In the genomic region with DNA sequence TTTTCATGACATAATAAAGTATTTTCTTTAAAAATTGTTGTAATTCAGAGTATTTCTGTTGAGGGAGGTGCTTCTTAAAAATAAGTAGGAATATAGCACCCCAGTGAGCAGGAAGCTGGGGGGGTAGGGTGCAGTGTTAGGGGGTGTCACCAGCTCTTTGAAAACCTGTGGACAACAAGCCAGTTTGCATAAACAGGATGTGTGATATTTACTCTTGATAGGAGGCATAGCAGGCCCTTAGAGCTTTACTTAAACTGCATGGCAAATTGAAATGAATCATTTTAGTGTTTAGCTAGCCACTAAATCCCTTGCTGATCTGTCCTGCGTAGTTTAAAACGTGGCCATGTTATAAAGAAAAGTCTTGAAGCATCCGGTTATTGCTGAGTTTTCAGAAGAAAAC, we compare ENCODE assay signal across 8 cellular contexts. TPM values are rescaled to one million over a fixed set of nuclear protein-coding genes. Genes with fewer than 3 reads are reported as not detected.
A peak's percentile ranks its signal among the peaks of the same experiment; 100 is the strongest.
DNase-seq lines count a peak whose midpoint lies in the region; ATAC-seq and FAIRE-seq lines count a peak whose summit lies in the region.

No MANE protein-coding gene starts in this region.

- H3K27ac Mint-ChIP-seq in activated T-cell treated with anti-CD3 and anti-CD28 coated beads, Interleukin-2, amount 50 U/mL, for 24 hours = peak overlapping the region; percentile 92
- H3K27ac Mint-ChIP-seq in activated CD4-positive, alpha-beta memory T cell treated with anti-CD3 and anti-CD28 coated beads, Interleukin-2, amount 10 ng/mL, durations not matched to agents 7 days and 5 days = peak overlapping the region; percentile 94

- peaks cover 51% of the 10 kb centered on the region for H3K36me3 ChIP-seq in iPS-18a (ENCODE audit: control insufficient read depth, low read depth, low read length)

- H3K9me3 ChIP-seq in iPS-18a (ENCODE audit: control insufficient read depth, low read depth, low read length) = no peaks in the 10 kb centered on the region

- H3K4me3 Mint-ChIP-seq in activated T-cell treated with anti-CD3 and anti-CD28 coated beads, Interleukin-2, amount 50 U/mL, for 24 hours = no peak overlapping the region
- peak overlapping the region; percentile 55 for H3K4me3 Mint-ChIP-seq in activated CD4-positive, alpha-beta memory T cell treated with anti-CD3 and anti-CD28 coated beads, Interleukin-2, amount 10 ng/mL, durations not matched to agents 7 days and 5 days

- FAIRE-seq in RCC 7860 (lab: Jason Lieb, UNC) = no peak

- DNase-seq in activated T-cell treated with anti-CD3 and anti-CD28 coated beads, Interleukin-2, amount 50 U/mL, for 24 hours = no peak
- DNase-seq in activated T-cell treated with anti-CD3 and anti-CD28 coated beads for 4 hours (no peak), globus pallidus (ENCODE audit: low spot score) (no peak), RCC 7860 (ENCODE audit: low spot score) (no peak)
- DNase-seq in activated CD4-positive, alpha-beta memory T cell treated with anti-CD3 and anti-CD28 coated beads, Interleukin-2, amount 10 ng/mL, durations not matched to agents 7 days and 5 days = peak; percentile 29

- peaks cover 74% of the 10 kb centered on the region for H3K4me1 Mint-ChIP-seq in activated T-cell treated with anti-CD3 and anti-CD28 coated beads, Interleukin-2, amount 50 U/mL, for 24 hours (ENCODE audit: low read depth)
- peaks cover 58% of the 10 kb centered on the region for H3K4me1 Mint-ChIP-seq in activated CD4-positive, alpha-beta memory T cell treated with anti-CD3 and anti-CD28 coated beads, Interleukin-2, amount 10 ng/mL, durations not matched to agents 7 days and 5 days

- no peaks in the 10 kb centered on the region for H3K27me3 ChIP-seq in iPS-18a (ENCODE audit: control insufficient read depth, insufficient read depth, low read length)

- peaks cover 68% of the 10 kb centered on the region for H3K36me3 Mint-ChIP-seq in activated T-cell treated with anti-CD3 and anti-CD28 coated beads, Interleukin-2, amount 50 U/mL, for 24 hours (ENCODE audit: low read depth)
- H3K36me3 Mint-ChIP-seq in activated CD4-positive, alpha-beta memory T cell treated with anti-CD3 and anti-CD28 coated beads, Interleukin-2, amount 10 ng/mL, durations not matched to agents 7 days and 5 days (ENCODE audit: low read depth) = peaks cover 52% of the 10 kb centered on the region

- no peak overlapping the region for H3K9ac ChIP-seq in iPS-18a (ENCODE audit: low read length)

- peaks cover 10% of the 10 kb centered on the region for H3K9me3 Mint-ChIP-seq in activated T-cell treated with anti-CD3 and anti-CD28 coated beads, Interleukin-2, amount 50 U/mL, for 24 hours
- H3K9me3 Mint-ChIP-seq in activated CD4-positive, alpha-beta memory T cell treated with anti-CD3 and anti-CD28 coated beads, Interleukin-2, amount 10 ng/mL, durations not matched to agents 7 days and 5 days = peaks cover 10% of the 10 kb centered on the region

- CTCF ChIA-PET in activated CD4-positive, alpha-beta memory T cell treated with anti-CD3 and anti-CD28 coated beads, Interleukin-2, amount 10 ng/mL, durations not matched to agents 7 days and 5 days (lab: Charles Lee) = interaction anchor here (1.2 to 8.8 kb wide), 6 partner anchors 9 to 207 kb away, joined by 5 to 75 read pairs (median 6); no protein-coding TSS in a partner anchor

- POLR2A ChIA-PET in activated CD4-positive, alpha-beta memory T cell treated with anti-CD3 and anti-CD28 coated beads, Interleukin-2, amount 10 ng/mL, durations not matched to agents 7 days and 5 days (lab: Charles Lee) = interaction anchor here (0.6 to 10.9 kb wide), 14 partner anchors 10 to 398 kb away, joined by 3 to 143 read pairs (median 4); partner anchors contain the start of gene TGIF1

- ATAC-seq in esophagus mucosa = no peak

- H3K4me3 ChIP-seq in iPS-18a (ENCODE audit: low read length) = no peak overlapping the region

- H3K27me3 Mint-ChIP-seq in activated T-cell treated with anti-CD3 and anti-CD28 coated beads, Interleukin-2, amount 50 U/mL, for 24 hours = no peaks in the 10 kb centered on the region
- no peaks in the 10 kb centered on the region for H3K27me3 Mint-ChIP-seq in activated CD4-positive, alpha-beta memory T cell treated with anti-CD3 and anti-CD28 coated beads, Interleukin-2, amount 10 ng/mL, durations not matched to agents 7 days and 5 days

- H3K4me1 ChIP-seq in iPS-18a (ENCODE audit: control insufficient read depth, low read depth, low read length) = peaks cover 65% of the 10 kb centered on the region

- H3K27ac ChIP-seq in iPS-18a (ENCODE audit: low read length) (peak overlapping the region; percentile 54), temporal lobe (ENCODE audit: low read depth, low read length) (peak overlapping the region; percentile 5)

RNA-seq across cellular contexts. Expression of gene TGIF1, which starts 8.4 kb away (rescaled TPM):
- 10 to 100 TPM; 23.3 to 24.7 TPM for total RNA-seq in activated CD4-positive, alpha-beta memory T cell treated with anti-CD3 and anti-CD28 coated beads, Interleukin-2, amount 10 ng/mL, durations not matched to agents 7 days and 5 days
- total RNA-seq in temporal lobe = 14.3 TPM
- 22.4 TPM for total RNA-seq in esophagus mucosa
